ENCODE assay signal across 18 cellular contexts in genomic region chr17:81289627-81290026, GRCh38. TPM values are rescaled to one million over a fixed set of nuclear protein-coding genes. Genes with fewer than 3 reads are reported as not detected.
A peak's percentile ranks its signal among the peaks of the same experiment; 100 is the strongest.
DNase-seq lines count a peak whose midpoint lies in the region; ATAC-seq, FAIRE-seq and TF ChIP-seq lines count a peak whose summit lies in the region.
"Had no signal": no experiment of that assay in that cellular context is flagged by ENCODE, and none has a peak within 500 bp of the region (broad histone marks: within the 10 kb centered on the region; RNA-seq: fewer than 3 reads in every experiment).

No MANE protein-coding gene starts in this region.

- intact Hi-C loops in Right ventricle myocardium inferior (cut with DNase I) (loop anchor here (5.0 kb wide), 1 partner anchor 32 kb away; no protein-coding TSS in a partner anchor), Right ventricle myocardium superior (cut with DNase I) (loop anchor here (5.0 kb wide), 1 partner anchor 193 kb away; no protein-coding TSS in a partner anchor)

- peaks cover 16% of the 10 kb centered on the region for H3K79me1 ChIP-seq in H1 (ENCODE audit: low read depth, low read length)

- no peak overlapping the region for H3K18ac ChIP-seq in H1 (ENCODE audit: extremely low read depth, low read length)

- H3K14ac ChIP-seq in H1 (ENCODE audit: insufficient read length), result no peak overlapping the region

- H3K36me3 Mint-ChIP-seq in stimulated activated memory B cell treated with anti-CD40 and anti-IgM and Interleukin-4, amounts not matched to agents 10 μg/mL and 1 μg/mL and 100 μg/mL, for 72 hours, result peaks cover 37% of the 10 kb centered on the region

- H3K27me3 ChIP-seq in H1 (replicated peaks in 1 of 4; ENCODE audit: control insufficient read depth in 3 of 4, extremely low read depth in 1 of 4, insufficient read depth in 3 of 4, low read length in 3 of 4) (no peaks in the 10 kb centered on the region), neutrophil (no peaks in the 10 kb centered on the region)
- H3K27me3 ChIP-seq: BLaER1 had no signal

- H3K9me3 ChIP-seq in H1 (ENCODE audit: insufficient read depth in 2 of 2, low read depth in 1 of 2, low read length in 1 of 2) (no peaks in the 10 kb centered on the region), neutrophil (no peaks in the 10 kb centered on the region)
- H3K9me3 ChIP-seq: BLaER1 had no signal

- no peak overlapping the region for H3K4ac ChIP-seq in H1 (replicated peaks; ENCODE audit: insufficient read length, low read depth, low read length)

- no peak overlapping the region for H2BK120ac ChIP-seq in H1 (replicated peaks; ENCODE audit: low read depth, low read length)

- H3K4me1 Mint-ChIP-seq in stimulated activated memory B cell treated with anti-CD40 and anti-IgM and Interleukin-4, amounts not matched to agents 10 μg/mL and 1 μg/mL and 100 μg/mL, for 72 hours, result peaks cover 61% of the 10 kb centered on the region

- ATAC-seq in Right ventricle myocardium inferior (no peak), Right ventricle myocardium superior (ENCODE audit: poor library complexity) (no peak), GM18517 (IDR thresholded peaks at IDR 0.05; ENCODE audit: unreplicated experiment) (no peak)
- ATAC-seq in stimulated activated memory B cell treated with anti-CD40 and anti-IgM and Interleukin-4, amounts not matched to agents 10 μg/mL and 1 μg/mL and 100 μg/mL, for 72 hours, result no peak
- ATAC-seq: GM12878, HCT116 had no signal

- CTCF ChIA-PET in RWPE1 (lab: Yijun Ruan, JAX) (interaction anchor here (0.7 to 0.9 kb wide), 2 partner anchors 190 to 195 kb away, joined by 3 to 4 read pairs; no protein-coding TSS in a partner anchor), H1 (lab: Charles Lee; ENCODE audit: partially characterized antibody) (interaction anchor here (0.8 to 2.8 kb wide), 8 partner anchors 11 to 195 kb away, joined by 3 to 20 read pairs (median 4); no protein-coding TSS in a partner anchor)

- H3K9ac ChIP-seq in H1 (replicated peaks in 1 of 4; ENCODE audit: extremely low read depth in 1 of 4, low read depth in 3 of 4, low read length in 3 of 4), result no peak overlapping the region
- H3K9ac ChIP-seq: BLaER1 had no signal

- no peak overlapping the region for H4K91ac ChIP-seq in H1 (replicated peaks; ENCODE audit: insufficient read length, low read length)

- H3K36me3 ChIP-seq in H1 (ENCODE audit: control insufficient read depth in 2 of 4, insufficient read depth in 4 of 4, low read length in 3 of 4) (peaks cover 0 to 5% (median 2%) of the 10 kb centered on the region in 4 experiments; a peak in 2 of 8 replicates), neutrophil (peaks cover 15% of the 10 kb centered on the region)

- FAIRE-seq in H1 (lab: Jason Lieb, UNC), result no peak
- FAIRE-seq: GM12878, GM18507 had no signal

- 97% methylated on average over 21 of the region's 21 CpGs; no CpG with 5 or more reads in 1 of the 2 experiments for WGBS in H1 (ENCODE audit: extremely low coverage in 1 of 2, insufficient coverage in 1 of 2, insufficient read length in 1 of 2, insufficient replicate concordance in 2 of 2, low coverage in 1 of 2, low lambda C conversion rate in 2 of 2, missing lambda C conversion rate in 1 of 2), 2 experiments

- H3K27ac ChIP-seq in RWPE1 (peak overlapping the region; percentile 47), H1 (ENCODE audit: low read depth, low read length) (no peak overlapping the region), neutrophil (peak overlapping the region; percentile 32)
- H3K27ac ChIP-seq: BLaER1, HL-60 had no signal

- H2BK20ac ChIP-seq in H1 (ENCODE audit: low read length), result no peak overlapping the region

- POLR2A ChIA-PET in RWPE1 (lab: Yijun Ruan, JAX; ENCODE audit: low non-redundant PET), result no interaction called here
- POLR2A ChIA-PET in H1 (lab: Charles Lee; ENCODE audit: partially characterized antibody), result no interaction called here

- TF ChIP-seq RAD21 in H1 (IDR thresholded peaks at IDR 0.05 in 1 of 2, conservative IDR thresholded peaks at IDR 0.05 in 1 of 2; ENCODE audit: low read depth in 2 of 2, low read length in 2 of 2), result no peak

- no peak overlapping the region for H2BK5ac ChIP-seq in H1 (ENCODE audit: low read depth, low read length)

- H2BK12ac ChIP-seq in H1 (ENCODE audit: low read depth, low read length), result no peak overlapping the region

- DNase-seq in Right ventricle myocardium inferior (ENCODE audit: missing footprints), result peak; percentile 58
- no peak for DNase-seq in Right ventricle myocardium superior
- DNase-seq in RWPE1 (ENCODE audit: low spot score), result no peak
- no peak for DNase-seq in H1 (ENCODE audit: low read depth in 1 of 2, low spot score in 2 of 2)
- no peak for DNase-seq in COLO829 (ENCODE audit: low spot score)
- DNase-seq: 8988T; AML-193; CD4-positive, alpha-beta T cell; DMS79; GOT3 had no signal

- TF ChIP-seq CTCF in RWPE1 (conservative IDR thresholded peaks at IDR 0.05; ENCODE audit: low read depth) (no peak), H1 (IDR thresholded peaks at IDR 0.05; ENCODE audit: control extremely low read depth in 1 of 3, insufficient read depth in 1 of 3, low read depth in 1 of 3, low read length in 3 of 3) (peak in 2 of 3 experiments; percentile 18 to 27; a peak in 3 of 4 replicates), neutrophil (IDR thresholded peaks at IDR 0.05) (no peak)

- H4K8ac ChIP-seq in H1 (ENCODE audit: extremely low read depth, insufficient read depth, low read length), result no peak overlapping the region

- no peak overlapping the region for H3K27ac Mint-ChIP-seq in stimulated activated memory B cell treated with anti-CD40 and anti-IgM and Interleukin-4, amounts not matched to agents 10 μg/mL and 1 μg/mL and 100 μg/mL, for 72 hours

- H3K27me3 Mint-ChIP-seq in stimulated activated memory B cell treated with anti-CD40 and anti-IgM and Interleukin-4, amounts not matched to agents 10 μg/mL and 1 μg/mL and 100 μg/mL, for 72 hours, result no peaks in the 10 kb centered on the region
- H3K27me3 Mint-ChIP-seq: CD4-positive, alpha-beta T cell had no signal

- H3K4me1 ChIP-seq in H1 (replicated peaks in 1 of 4; ENCODE audit: control insufficient read depth in 3 of 4, insufficient read depth in 4 of 4, low read length in 3 of 4) (peaks cover 0 to 7% (median 2%) of the 10 kb centered on the region in 4 experiments; a peak in 4 of 7 replicates), neutrophil (ENCODE audit: control insufficient read depth in 1 of 2, insufficient read depth in 1 of 2, low read depth in 1 of 2, low read length in 1 of 2) (peaks cover 79 to 93% of the 10 kb centered on the region in 2 experiments)

- no peak overlapping the region for H2BK15ac ChIP-seq in H1 (ENCODE audit: low read length)

- H3K9me3 Mint-ChIP-seq in stimulated activated memory B cell treated with anti-CD40 and anti-IgM and Interleukin-4, amounts not matched to agents 10 μg/mL and 1 μg/mL and 100 μg/mL, for 72 hours, result no peaks in the 10 kb centered on the region
- H3K9me3 Mint-ChIP-seq: CD4-positive, alpha-beta T cell had no signal

- no peak overlapping the region for H2AK5ac ChIP-seq in H1 (ENCODE audit: low read depth, low read length)

- H3K4me2 ChIP-seq in H1 (ENCODE audit: insufficient read depth in 1 of 2, low read depth in 2 of 2, low read length in 2 of 2), result no peak overlapping the region
- H3K4me2 ChIP-seq: BLaER1 had no signal

- no peak overlapping the region for H4K5ac ChIP-seq in H1 (ENCODE audit: insufficient read length, low read depth, low read length)

- H3K23ac ChIP-seq in H1 (ENCODE audit: insufficient read length), result no peak overlapping the region

- TF ChIP-seq EP300 in H1 (IDR thresholded peaks at IDR 0.05; ENCODE audit: borderline replicate concordance in 1 of 2, low read depth in 2 of 2, low read length in 2 of 2), result no peak

- TF ChIP-seq POLR2A in H1 (IDR thresholded peaks at IDR 0.05; ENCODE audit: control extremely low read depth in 1 of 2, low read depth in 2 of 2, low read length in 2 of 2), result no peak

- H4K20me1 ChIP-seq in H1 (replicated peaks in 1 of 2; ENCODE audit: control insufficient read depth in 1 of 2, insufficient read depth in 2 of 2, low read length in 2 of 2), result peaks cover 10 to 22% of the 10 kb centered on the region in 2 experiments

- H3K4me3 ChIP-seq in H1 (ENCODE audit: extremely low read depth in 1 of 4, insufficient read depth in 2 of 4, low read depth in 3 of 4, low read length in 4 of 4) (no peak overlapping the region), neutrophil (ENCODE audit: low read depth in 1 of 2, low read length in 1 of 2) (no peak overlapping the region)
- H3K4me3 ChIP-seq: BLaER1, GM12878 had no signal

- peaks cover 0 to 23% of the 10 kb centered on the region in 2 experiments; a peak in 2 of 4 replicates for H3K79me2 ChIP-seq in H1 (ENCODE audit: control insufficient read depth in 1 of 2, insufficient read depth in 2 of 2, low read length in 2 of 2)

- no peak overlapping the region for H2AFZ ChIP-seq in H1 (ENCODE audit: low read length)

- peaks cover under 1% of the 10 kb centered on the region; the same call in 1 of the 2 replicates for H3K23me2 ChIP-seq in H1 (ENCODE audit: low read depth, low read length)

- no peak overlapping the region for H3K4me3 Mint-ChIP-seq in stimulated activated memory B cell treated with anti-CD40 and anti-IgM and Interleukin-4, amounts not matched to agents 10 μg/mL and 1 μg/mL and 100 μg/mL, for 72 hours
- H3K4me3 Mint-ChIP-seq: CD4-positive, alpha-beta T cell had no signal

- no peak overlapping the region for H3K56ac ChIP-seq in H1 (replicated peaks; ENCODE audit: insufficient read length, low read depth, low read length)

RNA-seq across cellular contexts. Expression of gene SLC38A10, which starts 5.5 kb away (rescaled TPM):
- total RNA-seq in Right ventricle myocardium inferior, result 44.6 TPM
- total RNA-seq in Right ventricle myocardium superior, result 41.3 TPM
- total RNA-seq in H1 (2021; fragmentation: NEBNext Ultra II Directional; extraction: Animal tissue kit (Norgen Biotek cat#: 25700)), result 35.7 and 41.0 TPM in 2 replicates
- 26.4 and 44.4 TPM in 2 replicates for polyA plus RNA-seq in H1 (2011; rRNA removed)
- 26.3 TPM for polyA plus RNA-seq in H1 (2011; cell fraction: cytosol; rRNA removed)
- 76.9 TPM for polyA plus RNA-seq in H1 (2011; cell fraction: nucleus; rRNA removed)
- polyA plus RNA-seq in H1 (2012, experiment 1 of 2), result 24.8 to 37.5 TPM (median 34.7 TPM) in 4 replicates
- 22.5 TPM for polyA plus RNA-seq in H1 (2012, experiment 2 of 2)
- polyA plus RNA-seq in H1 (2013, experiment 1 of 2), result 29.8 TPM
- polyA plus RNA-seq in H1 (2013, experiment 2 of 2), result 28.9 TPM
- polyA minus RNA-seq in H1 (2011; rRNA and poly(A)+ RNA removed), result 35.9 and 40.0 TPM in 2 replicates
- polyA minus RNA-seq in H1 (2011; cell fraction: cytosol; rRNA and poly(A)+ RNA removed), result 38.1 TPM
- polyA minus RNA-seq in H1 (2011; cell fraction: nucleus; rRNA and poly(A)+ RNA removed), result 47.8 TPM

RNA-seq across cellular contexts. Expression of gene NDUFAF8, which starts 50.5 kb away (rescaled TPM):
- 58.0 TPM for total RNA-seq in Right ventricle myocardium inferior
- 59.4 TPM for total RNA-seq in Right ventricle myocardium superior
- 48.9 and 60.2 TPM in 2 replicates for total RNA-seq in H1 (2021; fragmentation: NEBNext Ultra II Directional; extraction: Animal tissue kit (Norgen Biotek cat#: 25700))
- 91.1 and 95.6 TPM in 2 replicates for polyA plus RNA-seq in H1 (2011; rRNA removed)
- 88.1 TPM for polyA plus RNA-seq in H1 (2011; cell fraction: cytosol; rRNA removed)
- polyA plus RNA-seq in H1 (2011; cell fraction: nucleus; rRNA removed), result 56.3 TPM
- polyA plus RNA-seq in H1 (2012, experiment 1 of 2), result 123 to 151 TPM (median 134 TPM) in 4 replicates
- polyA plus RNA-seq in H1 (2012, experiment 2 of 2), result 129 TPM
- polyA plus RNA-seq in H1 (2013, experiment 1 of 2), result 160 TPM
- polyA plus RNA-seq in H1 (2013, experiment 2 of 2), result 163 TPM
- polyA minus RNA-seq in H1 (2011; rRNA and poly(A)+ RNA removed), result 7.2 and 14.2 TPM in 2 replicates
- 20.0 TPM for polyA minus RNA-seq in H1 (2011; cell fraction: cytosol; rRNA and poly(A)+ RNA removed)
- polyA minus RNA-seq in H1 (2011; cell fraction: nucleus; rRNA and poly(A)+ RNA removed), result 21.6 TPM

RNA-seq across cellular contexts. Expression of gene TEPSIN, which starts 50.8 kb away (rescaled TPM):
- total RNA-seq in Right ventricle myocardium inferior, result 11.1 TPM
- 13.4 TPM for total RNA-seq in Right ventricle myocardium superior
- total RNA-seq in H1 (2021; fragmentation: NEBNext Ultra II Directional; extraction: Animal tissue kit (Norgen Biotek cat#: 25700)), result 22.9 and 26.0 TPM in 2 replicates
- 28.0 and 59.8 TPM in 2 replicates for polyA plus RNA-seq in H1 (2011; rRNA removed)
- polyA plus RNA-seq in H1 (2011; cell fraction: cytosol; rRNA removed), result 31.4 TPM
- 172 TPM for polyA plus RNA-seq in H1 (2011; cell fraction: nucleus; rRNA removed)
- 16.6 to 27.7 TPM (median 21.3 TPM) in 4 replicates for polyA plus RNA-seq in H1 (2012, experiment 1 of 2)
- polyA plus RNA-seq in H1 (2012, experiment 2 of 2), result 14.6 TPM
- 24.1 TPM for polyA plus RNA-seq in H1 (2013, experiment 1 of 2)
- polyA plus RNA-seq in H1 (2013, experiment 2 of 2), result 19.1 TPM
- 7.9 and 10.5 TPM in 2 replicates for polyA minus RNA-seq in H1 (2011; rRNA and poly(A)+ RNA removed)
- 19.7 TPM for polyA minus RNA-seq in H1 (2011; cell fraction: cytosol; rRNA and poly(A)+ RNA removed)
- polyA minus RNA-seq in H1 (2011; cell fraction: nucleus; rRNA and poly(A)+ RNA removed), result 44.0 TPM

Comparison
In these comparisons a context has a peak if more than half of its experiments do, and no peak if none do; other contexts are left out.
1. CTCF ChIP-seq: peak in H1 (2 of 3); none in RWPE1 (single experiment) and neutrophil (single experiment).